Comparison of ENCODE assay signal across 8 cellular contexts in the genomic region with DNA sequence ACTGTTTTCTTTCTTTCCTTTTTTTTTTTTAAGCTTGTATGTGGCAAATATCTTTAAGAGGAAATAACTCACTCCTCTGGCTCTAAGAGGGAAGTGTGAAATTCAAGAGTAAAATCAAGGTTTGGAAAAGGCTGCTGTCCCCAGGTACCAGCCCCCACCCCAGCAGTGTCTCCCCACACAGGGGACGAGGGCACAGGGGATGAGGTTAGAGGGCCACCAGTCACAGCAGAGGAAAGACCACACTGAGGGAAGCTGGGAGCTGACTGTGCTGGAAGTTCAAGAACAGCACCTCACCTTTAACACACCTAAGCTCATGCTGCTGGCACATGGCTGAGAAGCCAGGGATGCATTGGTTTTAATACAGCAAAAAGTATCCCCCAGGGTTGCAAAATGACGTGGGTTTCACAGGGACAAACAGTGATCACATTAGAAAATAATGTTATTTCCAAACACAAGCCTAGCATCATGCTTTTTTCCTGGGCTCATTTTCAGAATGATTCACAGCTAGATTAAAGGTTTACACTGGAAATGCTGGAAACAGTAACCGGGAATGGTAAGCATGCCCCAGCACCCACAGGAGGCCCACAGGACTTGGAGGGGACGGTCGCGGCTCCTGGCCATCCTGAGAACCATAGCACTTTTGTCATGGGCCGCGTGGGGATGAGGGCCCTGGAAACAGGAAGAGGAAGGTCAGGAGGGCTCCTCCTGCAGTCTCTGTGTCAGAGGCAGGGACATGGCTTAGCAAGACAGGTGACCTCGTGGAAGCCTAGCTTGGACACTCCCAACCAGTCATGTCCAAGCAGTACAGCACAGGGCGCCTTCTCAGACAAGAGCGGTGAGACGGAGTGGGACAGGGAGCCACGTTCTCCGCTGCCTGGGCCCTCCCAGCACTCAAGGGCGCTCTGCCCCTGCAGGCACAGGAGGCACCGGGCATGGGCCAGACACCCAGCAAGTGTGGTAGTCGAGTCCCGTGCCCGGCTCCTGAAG. TPM values are rescaled to one million over a fixed set of nuclear protein-coding genes. Genes with fewer than 3 reads are reported as not detected.
DNase-seq lines count a peak whose midpoint lies in the region; ATAC-seq, FAIRE-seq and TF ChIP-seq lines count a peak whose summit lies in the region.

No MANE protein-coding gene starts in this region.

- peak overlapping the region; percentile 60 for H3K27ac Mint-ChIP-seq in activated T-helper 17 cell treated with anti-CD3 and anti-CD28 coated beads, Interleukin-2, amount 50 U/mL, for 72 hours
- H3K27ac Mint-ChIP-seq in stimulated activated naive B cell treated with anti-CD40 and anti-IgM and Interleukin-4, amounts not matched to agents 10 μg/mL and 1 μg/mL and 100 μg/mL, for 72 hours: peak overlapping the region; percentile 78

- TF ChIP-seq POLR2A in erythroblast (IDR thresholded peaks at IDR 0.05; ENCODE audit: low read length): no peak

- no peak for FAIRE-seq in GM19239 (lab: Jason Lieb, UNC)

- no peak for ATAC-seq in activated T-helper 17 cell treated with anti-CD3 and anti-CD28 coated beads, Interleukin-2, amount 50 U/mL, for 72 hours (replicated peaks)
- ATAC-seq in stimulated activated naive B cell treated with anti-CD40 and anti-IgM and Interleukin-4, amounts not matched to agents 10 μg/mL and 1 μg/mL and 100 μg/mL, for 72 hours (replicated peaks): peak; percentile 25

- H3K4me1 Mint-ChIP-seq in activated T-helper 17 cell treated with anti-CD3 and anti-CD28 coated beads, Interleukin-2, amount 50 U/mL, for 72 hours: peaks cover 4% of the 10 kb centered on the region
- peaks cover 44 to 46% of the 10 kb centered on the region in 2 donors for H3K4me1 Mint-ChIP-seq in stimulated activated naive B cell treated with anti-CD40 and anti-IgM and Interleukin-4, amounts not matched to agents 10 μg/mL and 1 μg/mL and 100 μg/mL, for 72 hours

- peaks cover 50% of the 10 kb centered on the region for H3K36me3 Mint-ChIP-seq in activated T-helper 17 cell treated with anti-CD3 and anti-CD28 coated beads, Interleukin-2, amount 50 U/mL, for 72 hours (ENCODE audit: low read depth)
- peaks cover 33 to 59% of the 10 kb centered on the region in 2 donors for H3K36me3 Mint-ChIP-seq in stimulated activated naive B cell treated with anti-CD40 and anti-IgM and Interleukin-4, amounts not matched to agents 10 μg/mL and 1 μg/mL and 100 μg/mL, for 72 hours

- no peaks in the 10 kb centered on the region for H3K9me3 Mint-ChIP-seq in activated T-helper 17 cell treated with anti-CD3 and anti-CD28 coated beads, Interleukin-2, amount 50 U/mL, for 72 hours
- no peaks in the 10 kb centered on the region for H3K9me3 Mint-ChIP-seq in stimulated activated naive B cell treated with anti-CD40 and anti-IgM and Interleukin-4, amounts not matched to agents 10 μg/mL and 1 μg/mL and 100 μg/mL, for 72 hours

- H3K27me3 Mint-ChIP-seq in activated T-helper 17 cell treated with anti-CD3 and anti-CD28 coated beads, Interleukin-2, amount 50 U/mL, for 72 hours: no peaks in the 10 kb centered on the region
- no peaks in the 10 kb centered on the region for H3K27me3 Mint-ChIP-seq in stimulated activated naive B cell treated with anti-CD40 and anti-IgM and Interleukin-4, amounts not matched to agents 10 μg/mL and 1 μg/mL and 100 μg/mL, for 72 hours

- H3K4me3 Mint-ChIP-seq in activated T-helper 17 cell treated with anti-CD3 and anti-CD28 coated beads, Interleukin-2, amount 50 U/mL, for 72 hours: no peak overlapping the region
- peak overlapping the region; percentile 37 to 55 for H3K4me3 Mint-ChIP-seq in stimulated activated naive B cell treated with anti-CD40 and anti-IgM and Interleukin-4, amounts not matched to agents 10 μg/mL and 1 μg/mL and 100 μg/mL, for 72 hours

- DNase-seq in H4 (ENCODE audit: low spot score) (peak; percentile 38), hepatic stellate cell (ENCODE audit: low spot score) (peak; percentile 33), erythroblast (lab: John Stamatoyannopoulos, UW) (no peak), NCI-H146 (lab: John Stamatoyannopoulos, UW) (no peak), GM19239 (ENCODE audit: insufficient read length, low spot score) (no peak)
- no peak for DNase-seq in stimulated activated naive B cell treated with anti-CD40 and anti-IgM and Interleukin-4, amounts not matched to agents 10 μg/mL and 1 μg/mL and 100 μg/mL, for 72 hours
- no peak for DNase-seq in stimulated activated naive CD4-positive, alpha-beta T cell (lab: John Stamatoyannopoulos, UW)

RNA-seq across cellular contexts. Expression of a gene that starts 6.9 kb away (rescaled TPM):
- total RNA-seq in H4 (2014; rRNA removed; shearing (Covaris generic)): 23.9 and 31.2 TPM in 2 replicates
- total RNA-seq in activated T-helper 17 cell treated with anti-CD3 and anti-CD28 coated beads, Interleukin-2, amount 50 U/mL, for 72 hours: 10 to 100 TPM; 38.5 to 62.7 TPM

Comparison
In these comparisons a context has a peak if more than half of its experiments do, and no peak if none do; other contexts are left out.
1. DNase-seq: peak in H4 (single experiment) and hepatic stellate cell (single experiment); none in stimulated activated naive B cell treated with anti-CD40 and anti-IgM and Interleukin-4, amounts not matched to agents 10 μg/mL and 1 μg/mL and 100 μg/mL, for 72 hours (single experiment), erythroblast (0 of 2), stimulated activated naive CD4-positive, alpha-beta T cell (0 of 6), NCI-H146 (single experiment) and GM19239 (single experiment).